In the genomic region with DNA sequence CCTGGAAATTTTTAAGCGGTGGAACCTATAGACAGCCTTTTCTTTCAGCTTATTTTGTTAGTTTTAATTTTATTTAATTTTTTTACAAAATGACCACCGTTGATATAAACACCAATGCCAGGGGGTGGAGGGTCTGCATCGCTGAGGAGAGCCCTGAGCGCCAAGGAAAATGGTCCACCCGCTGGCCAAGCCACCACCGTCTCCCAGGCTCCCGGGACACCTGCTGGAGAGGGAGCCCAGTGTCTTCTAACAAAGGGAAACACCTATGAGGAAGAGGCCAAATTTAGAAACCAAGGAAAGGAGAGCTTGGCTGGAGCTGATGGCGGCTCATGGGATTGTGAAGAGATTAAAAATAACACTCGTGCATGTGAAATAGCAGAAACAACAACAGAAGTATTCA, we compare ENCODE assay signal across 1 cellular context.
TF ChIP-seq lines count a peak whose summit lies in the region.

No MANE protein-coding gene starts in this region.

TF ChIP-seq in HepG2, 621 proteins besides CTCF, POLR2A, EP300 and RAD21:
- TF ChIP-seq REXO4 (CRISPR knock-in tag; IDR thresholded peaks at IDR 0.05; ENCODE audit: borderline replicate concordance): no peak
- TF ChIP-seq ZBTB38 (CRISPR knock-in tag; IDR thresholded peaks at IDR 0.05): peak; percentile 32; the same call in 1 of the 2 replicates
